In the genomic region with DNA sequence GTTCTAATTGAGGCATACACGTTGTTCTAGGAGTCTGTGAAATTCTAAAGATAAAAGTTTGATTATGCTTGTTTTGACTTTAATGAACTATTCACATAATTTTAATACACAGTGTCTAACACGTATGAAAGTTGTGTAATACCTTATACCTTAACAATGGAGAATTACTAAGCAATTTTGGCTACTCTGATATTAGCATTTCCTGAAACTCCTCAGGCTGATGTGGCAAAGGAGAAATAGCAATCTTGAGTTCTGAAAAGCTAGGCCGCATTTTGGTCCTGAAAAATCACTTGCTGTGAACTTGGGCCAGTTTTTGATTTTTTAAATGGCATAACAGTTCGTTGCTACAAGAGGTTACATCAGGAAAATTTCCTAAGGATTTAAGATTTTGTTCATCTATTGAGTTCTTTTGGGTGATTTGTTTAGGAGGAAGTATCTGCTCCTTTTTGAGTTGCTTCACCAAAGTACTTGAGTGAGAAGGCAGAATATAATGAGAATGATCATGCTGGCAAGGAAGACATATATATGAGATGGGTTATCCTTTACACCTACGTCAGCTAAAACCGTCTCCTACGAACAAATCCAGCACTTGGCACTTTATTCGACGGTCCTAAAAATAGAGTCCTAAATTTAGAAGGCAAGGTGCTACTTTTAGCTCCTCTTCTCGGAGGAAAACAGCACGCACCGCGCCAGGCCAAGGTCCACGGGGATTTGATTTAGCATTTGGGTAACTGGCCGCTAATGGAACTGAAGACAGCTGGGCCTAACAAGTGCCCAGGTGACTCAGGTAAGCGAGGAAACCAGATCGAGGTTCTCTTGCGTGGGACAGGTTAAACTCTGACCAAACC, we compare ENCODE assay signal across 1 cellular context.
TF ChIP-seq lines count a peak whose summit lies in the region.

No MANE protein-coding gene starts in this region.

TF ChIP-seq in GM12878, 131 proteins besides CTCF, POLR2A, EP300 and RAD21 (continued from another document and continues in another):
- TF ChIP-seq, protein P1, sequence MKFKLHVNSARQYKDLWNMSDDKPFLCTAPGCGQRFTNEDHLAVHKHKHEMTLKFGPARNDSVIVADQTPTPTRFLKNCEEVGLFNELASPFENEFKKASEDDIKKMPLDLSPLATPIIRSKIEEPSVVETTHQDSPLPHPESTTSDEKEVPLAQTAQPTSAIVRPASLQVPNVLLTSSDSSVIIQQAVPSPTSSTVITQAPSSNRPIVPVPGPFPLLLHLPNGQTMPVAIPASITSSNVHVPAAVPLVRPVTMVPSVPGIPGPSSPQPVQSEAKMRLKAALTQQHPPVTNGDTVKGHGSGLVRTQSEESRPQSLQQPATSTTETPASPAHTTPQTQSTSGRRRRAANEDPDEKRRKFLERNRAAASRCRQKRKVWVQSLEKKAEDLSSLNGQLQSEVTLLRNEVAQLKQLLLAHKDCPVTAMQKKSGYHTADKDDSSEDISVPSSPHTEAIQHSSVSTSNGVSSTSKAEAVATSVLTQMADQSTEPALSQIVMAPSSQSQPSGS (IDR thresholded peaks at IDR 0.05; ENCODE audit: low read length), result no peak; the same call in 1 of the 2 replicates
- 0 out of 2 replicates have a peak, but pooled peaks have one; percentile 52 for TF ChIP-seq MEF2A (IDR thresholded peaks at IDR 0.05; ENCODE audit: insufficient read depth, low read depth, low read length)
- TF ChIP-seq, protein P2, sequence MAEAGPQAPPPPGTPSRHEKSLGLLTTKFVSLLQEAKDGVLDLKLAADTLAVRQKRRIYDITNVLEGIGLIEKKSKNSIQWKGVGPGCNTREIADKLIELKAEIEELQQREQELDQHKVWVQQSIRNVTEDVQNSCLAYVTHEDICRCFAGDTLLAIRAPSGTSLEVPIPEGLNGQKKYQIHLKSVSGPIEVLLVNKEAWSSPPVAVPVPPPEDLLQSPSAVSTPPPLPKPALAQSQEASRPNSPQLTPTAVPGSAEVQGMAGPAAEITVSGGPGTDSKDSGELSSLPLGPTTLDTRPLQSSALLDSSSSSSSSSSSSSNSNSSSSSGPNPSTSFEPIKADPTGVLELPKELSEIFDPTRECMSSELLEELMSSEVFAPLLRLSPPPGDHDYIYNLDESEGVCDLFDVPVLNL (IDR thresholded peaks at IDR 0.05; ENCODE audit: low read depth, low read length), result 0 out of 2 replicates have a peak, but pooled peaks have one; percentile 11
- no peak for TF ChIP-seq TBL1XR1 (IDR thresholded peaks at IDR 0.05; ENCODE audit: low read depth, low read length)
- no peak for TF ChIP-seq NFYA (IDR thresholded peaks at IDR 0.05; ENCODE audit: borderline replicate concordance, low read depth, low read length)
- TF ChIP-seq GABPA (IDR thresholded peaks at IDR 0.05; ENCODE audit: low read depth), result no peak; the same call in 1 of the 2 replicates
- TF ChIP-seq TCF7 (IDR thresholded peaks at IDR 0.05; ENCODE audit: borderline replicate concordance), result no peak
- TF ChIP-seq BMI1 (IDR thresholded peaks at IDR 0.05; ENCODE audit: borderline replicate concordance), result no peak
- TF ChIP-seq ZNF217 (IDR thresholded peaks at IDR 0.05), result no peak
- TF ChIP-seq SMARCA5 (IDR thresholded peaks at IDR 0.05), result 0 out of 2 replicates have a peak, but pooled peaks have one; percentile 11
- TF ChIP-seq, protein P3, sequence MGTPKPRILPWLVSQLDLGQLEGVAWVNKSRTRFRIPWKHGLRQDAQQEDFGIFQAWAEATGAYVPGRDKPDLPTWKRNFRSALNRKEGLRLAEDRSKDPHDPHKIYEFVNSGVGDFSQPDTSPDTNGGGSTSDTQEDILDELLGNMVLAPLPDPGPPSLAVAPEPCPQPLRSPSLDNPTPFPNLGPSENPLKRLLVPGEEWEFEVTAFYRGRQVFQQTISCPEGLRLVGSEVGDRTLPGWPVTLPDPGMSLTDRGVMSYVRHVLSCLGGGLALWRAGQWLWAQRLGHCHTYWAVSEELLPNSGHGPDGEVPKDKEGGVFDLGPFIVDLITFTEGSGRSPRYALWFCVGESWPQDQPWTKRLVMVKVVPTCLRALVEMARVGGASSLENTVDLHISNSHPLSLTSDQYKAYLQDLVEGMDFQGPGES (IDR thresholded peaks at IDR 0.05), result no peak
- TF ChIP-seq, protein P4, sequence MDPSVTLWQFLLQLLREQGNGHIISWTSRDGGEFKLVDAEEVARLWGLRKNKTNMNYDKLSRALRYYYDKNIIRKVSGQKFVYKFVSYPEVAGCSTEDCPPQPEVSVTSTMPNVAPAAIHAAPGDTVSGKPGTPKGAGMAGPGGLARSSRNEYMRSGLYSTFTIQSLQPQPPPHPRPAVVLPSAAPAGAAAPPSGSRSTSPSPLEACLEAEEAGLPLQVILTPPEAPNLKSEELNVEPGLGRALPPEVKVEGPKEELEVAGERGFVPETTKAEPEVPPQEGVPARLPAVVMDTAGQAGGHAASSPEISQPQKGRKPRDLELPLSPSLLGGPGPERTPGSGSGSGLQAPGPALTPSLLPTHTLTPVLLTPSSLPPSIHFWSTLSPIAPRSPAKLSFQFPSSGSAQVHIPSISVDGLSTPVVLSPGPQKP (IDR thresholded peaks at IDR 0.05; ENCODE audit: low read depth, low read length), result no peak
- TF ChIP-seq CBFB (IDR thresholded peaks at IDR 0.05; ENCODE audit: low read depth), result no peak
- TF ChIP-seq POU2F2 (IDR thresholded peaks at IDR 0.05; ENCODE audit: borderline replicate concordance, low read depth, low read length), result no peak
- TF ChIP-seq, protein P5, sequence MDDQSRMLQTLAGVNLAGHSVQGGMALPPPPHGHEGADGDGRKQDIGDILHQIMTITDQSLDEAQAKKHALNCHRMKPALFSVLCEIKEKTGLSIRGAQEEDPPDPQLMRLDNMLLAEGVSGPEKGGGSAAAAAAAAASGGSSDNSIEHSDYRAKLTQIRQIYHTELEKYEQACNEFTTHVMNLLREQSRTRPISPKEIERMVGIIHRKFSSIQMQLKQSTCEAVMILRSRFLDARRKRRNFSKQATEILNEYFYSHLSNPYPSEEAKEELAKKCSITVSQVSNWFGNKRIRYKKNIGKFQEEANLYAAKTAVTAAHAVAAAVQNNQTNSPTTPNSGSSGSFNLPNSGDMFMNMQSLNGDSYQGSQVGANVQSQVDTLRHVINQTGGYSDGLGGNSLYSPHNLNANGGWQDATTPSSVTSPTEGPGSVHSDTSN (IDR thresholded peaks at IDR 0.05; ENCODE audit: insufficient replicate concordance, low read depth, low read length), result no peak
- TF ChIP-seq RUNX3 (IDR thresholded peaks at IDR 0.05; ENCODE audit: low read length), result no peak
- TF ChIP-seq KAT2A (conservative IDR thresholded peaks at IDR 0.05; ENCODE audit: control insufficient read depth, low read depth, low read length), result no peak
- TF ChIP-seq, protein P6, sequence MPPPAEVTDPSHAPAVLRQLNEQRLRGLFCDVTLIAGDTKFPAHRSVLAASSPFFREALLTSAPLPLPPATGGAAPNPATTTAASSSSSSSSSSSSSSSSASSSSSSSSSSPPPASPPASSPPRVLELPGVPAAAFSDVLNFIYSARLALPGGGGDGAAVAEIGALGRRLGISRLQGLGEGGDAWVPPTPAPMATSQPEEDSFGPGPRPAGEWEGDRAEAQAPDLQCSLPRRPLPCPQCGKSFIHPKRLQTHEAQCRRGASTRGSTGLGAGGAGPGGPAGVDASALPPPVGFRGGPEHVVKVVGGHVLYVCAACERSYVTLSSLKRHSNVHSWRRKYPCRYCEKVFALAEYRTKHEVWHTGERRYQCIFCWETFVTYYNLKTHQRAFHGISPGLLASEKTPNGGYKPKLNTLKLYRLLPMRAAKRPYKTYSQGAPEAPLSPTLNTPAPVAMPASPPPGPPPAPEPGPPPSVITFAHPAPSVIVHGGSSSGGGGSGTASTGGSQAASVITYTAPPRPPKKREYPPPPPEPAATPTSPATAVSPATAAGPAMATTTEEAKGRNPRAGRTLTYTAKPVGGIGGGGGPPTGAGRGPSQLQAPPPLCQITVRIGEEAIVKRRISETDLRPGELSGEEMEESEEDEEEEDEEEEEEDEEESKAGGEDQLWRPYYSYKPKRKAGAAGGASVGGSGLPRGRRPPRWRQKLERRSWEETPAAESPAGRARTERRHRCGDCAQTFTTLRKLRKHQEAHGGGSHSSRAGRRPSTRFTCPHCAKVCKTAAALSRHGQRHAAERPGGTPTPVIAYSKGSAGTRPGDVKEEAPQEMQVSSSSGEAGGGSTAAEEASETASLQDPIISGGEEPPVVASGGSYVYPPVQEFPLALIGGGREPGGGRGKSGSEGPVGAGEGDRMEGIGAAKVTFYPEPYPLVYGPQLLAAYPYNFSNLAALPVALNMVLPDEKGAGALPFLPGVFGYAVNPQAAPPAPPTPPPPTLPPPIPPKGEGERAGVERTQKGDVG (CRISPR knock-in tag; IDR thresholded peaks at IDR 0.05), result no peak
- no peak for TF ChIP-seq HDAC6 (IDR thresholded peaks at IDR 0.05; ENCODE audit: unreplicated experiment)
- no peak for TF ChIP-seq RFX5 (IDR thresholded peaks at IDR 0.05; ENCODE audit: low read depth, low read length)
- TF ChIP-seq TARDBP (IDR thresholded peaks at IDR 0.05; ENCODE audit: borderline replicate concordance), result no peak
- no peak for TF ChIP-seq ETV6 (conservative IDR thresholded peaks at IDR 0.05 in 1 of 2, IDR thresholded peaks at IDR 0.05 in 1 of 2; ENCODE audit: borderline replicate concordance in 1 of 2, low read depth in 1 of 2)
- 0 out of 2 replicates have a peak, but pooled peaks have one; percentile 31 for TF ChIP-seq MTA3 (IDR thresholded peaks at IDR 0.05; ENCODE audit: borderline replicate concordance, low read length)
- TF ChIP-seq, protein P7, sequence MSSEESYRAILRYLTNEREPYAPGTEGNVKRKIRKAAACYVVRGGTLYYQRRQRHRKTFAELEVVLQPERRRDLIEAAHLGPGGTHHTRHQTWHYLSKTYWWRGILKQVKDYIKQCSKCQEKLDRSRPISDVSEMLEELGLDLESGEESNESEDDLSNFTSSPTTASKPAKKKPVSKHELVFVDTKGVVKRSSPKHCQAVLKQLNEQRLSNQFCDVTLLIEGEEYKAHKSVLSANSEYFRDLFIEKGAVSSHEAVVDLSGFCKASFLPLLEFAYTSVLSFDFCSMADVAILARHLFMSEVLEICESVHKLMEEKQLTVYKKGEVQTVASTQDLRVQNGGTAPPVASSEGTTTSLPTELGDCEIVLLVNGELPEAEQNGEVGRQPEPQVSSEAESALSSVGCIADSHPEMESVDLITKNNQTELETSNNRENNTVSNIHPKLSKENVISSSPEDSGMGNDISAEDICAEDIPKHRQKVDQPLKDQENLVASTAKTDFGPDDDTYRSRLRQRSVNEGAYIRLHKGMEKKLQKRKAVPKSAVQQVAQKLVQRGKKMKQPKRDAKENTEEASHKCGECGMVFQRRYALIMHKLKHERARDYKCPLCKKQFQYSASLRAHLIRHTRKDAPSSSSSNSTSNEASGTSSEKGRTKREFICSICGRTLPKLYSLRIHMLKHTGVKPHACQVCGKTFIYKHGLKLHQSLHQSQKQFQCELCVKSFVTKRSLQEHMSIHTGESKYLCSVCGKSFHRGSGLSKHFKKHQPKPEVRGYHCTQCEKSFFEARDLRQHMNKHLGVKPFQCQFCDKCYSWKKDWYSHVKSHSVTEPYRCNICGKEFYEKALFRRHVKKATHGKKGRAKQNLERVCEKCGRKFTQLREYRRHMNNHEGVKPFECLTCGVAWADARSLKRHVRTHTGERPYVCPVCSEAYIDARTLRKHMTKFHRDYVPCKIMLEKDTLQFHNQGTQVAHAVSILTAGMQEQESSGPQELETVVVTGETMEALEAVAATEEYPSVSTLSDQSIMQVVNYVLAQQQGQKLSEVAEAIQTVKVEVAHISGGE (CRISPR knock-in tag; IDR thresholded peaks at IDR 0.05), result no peak
- TF ChIP-seq, protein P8, sequence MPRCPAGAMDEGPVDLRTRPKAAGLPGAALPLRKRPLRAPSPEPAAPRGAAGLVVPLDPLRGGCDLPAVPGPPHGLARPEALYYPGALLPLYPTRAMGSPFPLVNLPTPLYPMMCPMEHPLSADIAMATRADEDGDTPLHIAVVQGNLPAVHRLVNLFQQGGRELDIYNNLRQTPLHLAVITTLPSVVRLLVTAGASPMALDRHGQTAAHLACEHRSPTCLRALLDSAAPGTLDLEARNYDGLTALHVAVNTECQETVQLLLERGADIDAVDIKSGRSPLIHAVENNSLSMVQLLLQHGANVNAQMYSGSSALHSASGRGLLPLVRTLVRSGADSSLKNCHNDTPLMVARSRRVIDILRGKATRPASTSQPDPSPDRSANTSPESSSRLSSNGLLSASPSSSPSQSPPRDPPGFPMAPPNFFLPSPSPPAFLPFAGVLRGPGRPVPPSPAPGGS (IDR thresholded peaks at IDR 0.05; ENCODE audit: borderline replicate concordance, insufficient read depth, low read depth, low read length, poor library complexity, severe bottlenecking), result no peak
- no peak for TF ChIP-seq BRCA1 (IDR thresholded peaks at IDR 0.05; ENCODE audit: low read depth, low read length)
- no peak for TF ChIP-seq SMC3 (IDR thresholded peaks at IDR 0.05; ENCODE audit: borderline replicate concordance, low read length)
- TF ChIP-seq NR2C2 (IDR thresholded peaks at IDR 0.05; ENCODE audit: borderline replicate concordance, control insufficient read depth, insufficient read length, low read depth), result no peak
- TF ChIP-seq ZBED1 (IDR thresholded peaks at IDR 0.05; ENCODE audit: borderline replicate concordance), result no peak
- TF ChIP-seq, protein P9, sequence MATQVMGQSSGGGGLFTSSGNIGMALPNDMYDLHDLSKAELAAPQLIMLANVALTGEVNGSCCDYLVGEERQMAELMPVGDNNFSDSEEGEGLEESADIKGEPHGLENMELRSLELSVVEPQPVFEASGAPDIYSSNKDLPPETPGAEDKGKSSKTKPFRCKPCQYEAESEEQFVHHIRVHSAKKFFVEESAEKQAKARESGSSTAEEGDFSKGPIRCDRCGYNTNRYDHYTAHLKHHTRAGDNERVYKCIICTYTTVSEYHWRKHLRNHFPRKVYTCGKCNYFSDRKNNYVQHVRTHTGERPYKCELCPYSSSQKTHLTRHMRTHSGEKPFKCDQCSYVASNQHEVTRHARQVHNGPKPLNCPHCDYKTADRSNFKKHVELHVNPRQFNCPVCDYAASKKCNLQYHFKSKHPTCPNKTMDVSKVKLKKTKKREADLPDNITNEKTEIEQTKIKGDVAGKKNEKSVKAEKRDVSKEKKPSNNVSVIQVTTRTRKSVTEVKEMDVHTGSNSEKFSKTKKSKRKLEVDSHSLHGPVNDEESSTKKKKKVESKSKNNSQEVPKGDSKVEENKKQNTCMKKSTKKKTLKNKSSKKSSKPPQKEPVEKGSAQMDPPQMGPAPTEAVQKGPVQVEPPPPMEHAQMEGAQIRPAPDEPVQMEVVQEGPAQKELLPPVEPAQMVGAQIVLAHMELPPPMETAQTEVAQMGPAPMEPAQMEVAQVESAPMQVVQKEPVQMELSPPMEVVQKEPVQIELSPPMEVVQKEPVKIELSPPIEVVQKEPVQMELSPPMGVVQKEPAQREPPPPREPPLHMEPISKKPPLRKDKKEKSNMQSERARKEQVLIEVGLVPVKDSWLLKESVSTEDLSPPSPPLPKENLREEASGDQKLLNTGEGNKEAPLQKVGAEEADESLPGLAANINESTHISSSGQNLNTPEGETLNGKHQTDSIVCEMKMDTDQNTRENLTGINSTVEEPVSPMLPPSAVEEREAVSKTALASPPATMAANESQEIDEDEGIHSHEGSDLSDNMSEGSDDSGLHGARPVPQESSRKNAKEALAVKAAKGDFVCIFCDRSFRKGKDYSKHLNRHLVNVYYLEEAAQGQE (IDR thresholded peaks at IDR 0.05; ENCODE audit: low read depth, low read length), result no peak
- TF ChIP-seq PML (IDR thresholded peaks at IDR 0.05; ENCODE audit: low read length), result no peak
- no peak for TF ChIP-seq SMAD5 (IDR thresholded peaks at IDR 0.05; ENCODE audit: low read depth)
- TF ChIP-seq TCF12 (IDR thresholded peaks at IDR 0.05; ENCODE audit: low read depth, low read length), result no peak
- no peak for TF ChIP-seq WRNIP1 (IDR thresholded peaks at IDR 0.05; ENCODE audit: borderline replicate concordance, low read depth, low read length)
- no peak for TF ChIP-seq SRF (IDR thresholded peaks at IDR 0.05; ENCODE audit: low read depth in 2 of 2, low read length in 2 of 2)
- no peak for TF ChIP-seq HDAC2 (IDR thresholded peaks at IDR 0.05)
